ENCODE assay signal across 39 cellular contexts in genomic region chr13:51333826-51334225, GRCh38. TPM values are rescaled to one million over a fixed set of nuclear protein-coding genes. Genes with fewer than 3 reads are reported as not detected.
"Had no signal": no experiment of that assay in that cellular context is flagged by ENCODE, and none has a peak within 500 bp of the region (broad histone marks: within the 10 kb centered on the region; RNA-seq: fewer than 3 reads in every experiment).

No MANE protein-coding gene starts in this region.

- H3K27ac ChIP-seq: KMS-11 had no signal

- H3K4me2 ChIP-seq: KMS-11 had no signal

- H3K9me3 ChIP-seq: MG63 had no signal

- DNase-seq: Karpas-422, Kasumi-1, MG63, MM.1S, MV-4-11, NCI-H1048, NCI-H1092, NCI-H1092 treated with DMSO at 0.1 percent for 48 hours, NCI-H1105, NCI-H1105 treated with DMSO at 0.1 percent for 48 hours, NCI-H1417, NCI-H1417 treated with DMSO at 0.1 percent for 48 hours, NCI-H1436, NCI-H1436 treated with DMSO at 0.1 percent for 48 hours, NCI-H146, NCI-H1694, NCI-H1694 treated with DMSO at 0.1 percent for 48 hours, NCI-H187, NCI-H187 treated with DMSO at 0.1 percent for 48 hours, NCI-H1930, NCI-H2029, NCI-H2029 treated with DMSO at 0.1 percent for 48 hours, NCI-H2081, NCI-H2081 treated with DMSO at 0.1 percent for 48 hours, NCI-H2107, NCI-H2171, NCI-H2171 treated with DMSO at 0.1 percent for 48 hours, NCI-H2227 treated with DMSO at 0.1 percent for 48 hours, NCI-H226, NCI-H345, NCI-H446, NCI-H446 treated with DMSO at 0.1 percent for 48 hours, NCI-H510A, NCI-H510A treated with DMSO at 0.1 percent for 48 hours had no signal

- H3K4me3 ChIP-seq: MG63 had no signal

- H3K36me3 ChIP-seq: MG63 had no signal

- H3K27me3 ChIP-seq: MG63 had no signal

- H3K9ac ChIP-seq: KMS-11 had no signal

RNA-seq across cellular contexts. Expression of gene SERPINE3, which starts 5.7 kb away (rescaled TPM):
- total RNA-seq: LHCN-M2, M059J, MCF 10A, NCI-H460 had no signal
